ENCODE assay signal across 9 cellular contexts in genomic region chr21:46066843-46067331, GRCh38. TPM values are rescaled to one million over a fixed set of nuclear protein-coding genes. Genes with fewer than 3 reads are reported as not detected.
DNase-seq lines count a peak whose midpoint lies in the region; TF ChIP-seq lines count a peak whose summit lies in the region.
"Had no signal": no experiment of that assay in that cellular context is flagged by ENCODE, and none has a peak within 500 bp of the region (broad histone marks: within the 10 kb centered on the region; RNA-seq: fewer than 3 reads in every experiment).

No MANE protein-coding gene starts in this region.

- no peaks in the 10 kb centered on the region for H3K36me3 ChIP-seq in colonic mucosa
- no peaks in the 10 kb centered on the region for H3K36me3 ChIP-seq in skeletal muscle tissue (ENCODE audit: control insufficient read depth in 3 of 3, insufficient read depth in 3 of 3, low read length in 3 of 3)

- H3K27ac ChIP-seq in colonic mucosa (peak overlapping the region; percentile 63), skeletal muscle tissue (ENCODE audit: low read depth, low read length) (peak overlapping the region; percentile 84)

- H3K9ac ChIP-seq in colonic mucosa (ENCODE audit: low read depth in 2 of 2, low read length in 2 of 2) (no peak overlapping the region), skeletal muscle tissue (ENCODE audit: low read depth in 1 of 3, low read length in 3 of 3) (peak overlapping the region; percentile 13 to 54 (median 14))

- no peaks in the 10 kb centered on the region for H3K4me1 ChIP-seq in colonic mucosa
- peaks cover 27 to 35% (median 29%) of the 10 kb centered on the region in 3 donors for H3K4me1 ChIP-seq in skeletal muscle tissue (ENCODE audit: control insufficient read depth in 3 of 3, insufficient read depth in 3 of 3, low read length in 3 of 3)

- intact Hi-C loops in colonic mucosa (cut with DNase I) = no loop called here

- no peak overlapping the region for H3K4me3 ChIP-seq in colonic mucosa
- no peak overlapping the region for H3K4me3 ChIP-seq in skeletal muscle tissue (ENCODE audit: low read length in 3 of 3)

- no peaks in the 10 kb centered on the region for H3K9me3 ChIP-seq in colonic mucosa
- H3K9me3 ChIP-seq in skeletal muscle tissue (ENCODE audit: control insufficient read depth in 3 of 3, low read length in 3 of 3) = peaks cover 0 to 4% (median 0%) of the 10 kb centered on the region in 3 donors

- in situ Hi-C loops in GM13977 (cut with MboI; ENCODE audit: low pct_unique_long_range_greater_than_20kb, low sequenced_read_pairs, unreplicated experiment) = no loop called here

- TF ChIP-seq CTCF in colonic mucosa (IDR thresholded peaks at IDR 0.05) (no peak), GM13977 (IDR thresholded peaks at IDR 0.05; ENCODE audit: extremely low read depth, insufficient read depth, missing control alignments) (no peak)

- peak; percentile 83 for DNase-seq in GM03348 (ENCODE audit: low spot score)
- no peak for DNase-seq in colonic mucosa
- DNase-seq in left kidney (ENCODE audit: low read depth, low spot score) = peak; percentile 76
- no peak for DNase-seq in kidney glomerular epithelial cell (lab: John Stamatoyannopoulos, UW)
- no peak for DNase-seq in GM19238 (ENCODE audit: insufficient read length, low spot score)
- no peak for DNase-seq in NCI-H1694 treated with DMSO at 0.1 percent for 48 hours (lab: John Stamatoyannopoulos, UW)
- no peak for DNase-seq in GM13977 (ENCODE audit: low spot score)
- DNase-seq: natural killer cell had no signal

- no peaks in the 10 kb centered on the region for H3K27me3 ChIP-seq in colonic mucosa
- H3K27me3 ChIP-seq in skeletal muscle tissue (ENCODE audit: control insufficient read depth in 3 of 3, insufficient read depth in 3 of 3, low read length in 3 of 3) = peaks cover 27 to 54% (median 38%) of the 10 kb centered on the region in 3 donors

RNA-seq across cellular contexts. Expression of gene COL6A2, which starts 31.0 kb away (rescaled TPM):
- total RNA-seq in colonic mucosa (100 to 1,000 TPM in 1 of 2 donors, 10 to 100 TPM in 1; 55.7 to 190 TPM), skeletal muscle tissue (459 TPM)

Comparison
In these comparisons a context has a peak if more than half of its experiments do, and no peak if none do; other contexts are left out.
1. DNase-seq: peak in GM03348 (single experiment) and left kidney (single experiment); none in colonic mucosa (single experiment), kidney glomerular epithelial cell (single experiment), GM19238 (single experiment), NCI-H1694 treated with DMSO at 0.1 percent for 48 hours (single experiment) and GM13977 (single experiment).
2. H3K9ac ChIP-seq: peak in skeletal muscle tissue (3 of 3); none in colonic mucosa (0 of 2).